ENCODE assay signal across 13 cellular contexts in the genomic region with DNA sequence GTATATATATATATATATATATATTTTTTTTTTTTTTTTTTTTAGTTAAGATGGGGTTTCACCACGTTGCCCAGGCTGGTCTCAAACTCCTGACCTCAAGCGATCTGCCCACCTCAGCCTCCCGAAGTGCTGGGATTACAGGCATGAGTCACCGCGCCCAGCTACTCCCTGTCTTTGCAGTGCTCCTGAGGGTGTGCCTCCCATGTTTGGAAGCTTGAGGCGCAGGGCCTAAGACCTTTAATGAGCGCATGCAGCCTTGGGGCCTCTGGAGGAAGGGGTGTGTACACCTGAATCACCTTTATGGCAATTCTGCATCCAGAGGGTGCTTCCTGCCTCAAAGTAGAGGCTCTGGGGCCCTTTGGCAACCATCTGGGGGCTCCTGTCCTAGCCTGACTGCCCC.
"Had no signal": no experiment of that assay in that cellular context is flagged by ENCODE, and none has a peak within 500 bp of the region (broad histone marks: within the 10 kb centered on the region; RNA-seq: fewer than 3 reads in every experiment).

No MANE protein-coding gene starts in this region.

- H3K4me3 ChIP-seq: body of pancreas, left ventricle myocardium inferior, prostate gland, skin epidermis had no signal

- H3K36me3 ChIP-seq: left ventricle myocardium inferior, prostate gland had no signal

- H3K9me3 ChIP-seq: body of pancreas, left ventricle myocardium inferior, prostate gland had no signal

- H3K27ac ChIP-seq: body of pancreas, left ventricle myocardium inferior, prostate gland, skin epidermis had no signal

- FAIRE-seq: keratinocyte had no signal

- H3K27me3 ChIP-seq: body of pancreas had no signal

- DNase-seq: activated CD4-positive, CD25-positive, alpha-beta regulatory T cell treated with anti-CD3 and anti-CD28 coated beads, Interleukin-2, amount 50 U/mL, for 72 hours; activated naive CD8-positive, alpha-beta T cell treated with anti-CD3 and anti-CD28 coated beads for 36 hours; amygdala; body of pancreas; left ventricle myocardium inferior; stimulated activated CD4-positive, alpha-beta T cell treated with anti-CD3 and anti-CD28 coated beads, Interleukin-4, amount 100 ng/mL, for 24 hours; stimulated activated naive CD4-positive, alpha-beta T cell; substantia nigra; T-helper 1 cell; T1000 had no signal
